24 cellular contexts compared by ENCODE assay signal in the genomic region with DNA sequence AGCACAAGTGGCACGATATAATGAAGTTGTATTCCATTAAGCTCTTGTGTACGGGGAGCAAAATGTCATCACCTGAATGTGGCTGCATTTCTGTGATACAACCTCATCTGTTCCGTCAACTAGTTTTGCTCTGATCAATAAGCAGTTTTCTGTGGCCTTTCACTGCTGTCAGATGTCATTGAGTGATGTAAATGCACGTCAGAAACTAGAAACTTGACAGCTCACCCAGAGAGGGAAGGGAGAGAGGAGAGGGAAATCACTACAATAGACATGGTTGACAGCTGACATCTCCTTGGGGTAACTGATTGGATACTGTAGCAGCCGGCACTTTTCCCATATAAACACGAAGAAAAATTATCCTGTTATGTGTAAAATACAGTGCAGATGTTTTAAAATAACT.
"Had no signal": no experiment of that assay in that cellular context is flagged by ENCODE, and none has a peak within 500 bp of the region (broad histone marks: within the 10 kb centered on the region; RNA-seq: fewer than 3 reads in every experiment).

No MANE protein-coding gene starts in this region.

- DNase-seq: activated CD4-positive, alpha-beta T cell treated with anti-CD3 and anti-CD28 coated beads, Interleukin-2, amount 50 U/mL, for 4 hours; activated CD8-positive, alpha-beta memory T cell treated with anti-CD3 and anti-CD28 coated beads for 24 hours; activated CD8-positive, alpha-beta memory T cell treated with anti-CD3 and anti-CD28 coated beads, Interleukin-2, amount 50 U/mL, for 4 hours; activated T-cell treated with anti-CD3 and anti-CD28 coated beads, Interleukin-2, amount 50 U/mL, for 24 hours; endodermal cell; heart left ventricle; midbrain; small intestine; stimulated activated CD4-positive, alpha-beta T cell treated with anti-CD3 and anti-CD28 coated beads, Interleukin-15, amount 100 ng/mL, for 24 hours; stimulated activated CD8-positive, alpha-beta memory T cell treated with anti-CD3 and anti-CD28 coated beads, Interleukin-4, amount 100 ng/mL, for 48 hours; stimulated activated naive B cell treated with anti-CD40 and anti-IgM and Interleukin-4, amounts not matched to agents 10 μg/mL and 1 μg/mL and 100 μg/mL, for 72 hours; T1000; testis had no signal

- H3K27me3 Mint-ChIP-seq: activated T-cell treated with anti-CD3 and anti-CD28 coated beads, Interleukin-2, amount 50 U/mL, for 24 hours; activated T-helper 17 cell treated with anti-CD3 and anti-CD28 coated beads, Interleukin-2, amount 50 U/mL, for 72 hours; stimulated activated naive B cell treated with anti-CD40 and anti-IgM and Interleukin-4, amounts not matched to agents 10 μg/mL and 1 μg/mL and 100 μg/mL, for 72 hours had no signal

- H3K36me3 Mint-ChIP-seq: activated naive CD4-positive, alpha-beta T cell treated with anti-CD3 and anti-CD28 coated beads, Interleukin-2, amount 50 U/mL, for 72 hours; natural killer cell treated with Interleukin-12 subunit alpha and Interleukin-12 subunit beta and Interleukin-15 and Interleukin-18, amount 100 ng/mL, for 72 hours had no signal

- H3K36me3 ChIP-seq: ascending aorta, gastroesophageal sphincter, heart left ventricle, neutrophil had no signal

- H3K4me3 ChIP-seq: gastroesophageal sphincter, heart left ventricle, lung, testis had no signal

- H3K9me3 ChIP-seq: ascending aorta, gastroesophageal sphincter, heart left ventricle, neutrophil, testis had no signal

- H3K9ac ChIP-seq: parathyroid adenoma had no signal

- H3K4me3 Mint-ChIP-seq: activated T-cell treated with anti-CD3 and anti-CD28 coated beads, Interleukin-2, amount 50 U/mL, for 24 hours; activated T-helper 17 cell treated with anti-CD3 and anti-CD28 coated beads, Interleukin-2, amount 50 U/mL, for 72 hours; endodermal cell; natural killer cell treated with Interleukin-12 subunit alpha and Interleukin-12 subunit beta and Interleukin-15 and Interleukin-18, amount 100 ng/mL, for 72 hours; stimulated activated naive B cell treated with anti-CD40 and anti-IgM and Interleukin-4, amounts not matched to agents 10 μg/mL and 1 μg/mL and 100 μg/mL, for 72 hours; T-helper 1 cell treated with Interleukin-12 subunit alpha and Interleukin-12 subunit beta and Interleukin-4 antibody, amounts not matched to agents 30 μg/mL and 1 μg/mL, for 36 hours; WTC11 had no signal

- H3K27me3 ChIP-seq: ascending aorta, gastroesophageal sphincter, heart left ventricle, neutrophil, testis had no signal

- ATAC-seq: activated naive CD4-positive, alpha-beta T cell treated with anti-CD3 and anti-CD28 coated beads, Interleukin-2, amount 50 U/mL, for 72 hours; activated T-helper 17 cell treated with anti-CD3 and anti-CD28 coated beads, Interleukin-2, amount 50 U/mL, for 72 hours; gastroesophageal sphincter; natural killer cell treated with Interleukin-12 subunit alpha and Interleukin-12 subunit beta and Interleukin-15 and Interleukin-18, amount 100 ng/mL, for 72 hours; sciatic nerve; stimulated activated naive B cell treated with anti-CD40 and anti-IgM and Interleukin-4, amounts not matched to agents 10 μg/mL and 1 μg/mL and 100 μg/mL, for 72 hours had no signal

- H2AFZ ChIP-seq: parathyroid adenoma had no signal

- H3K27ac ChIP-seq: gastroesophageal sphincter, heart left ventricle, neutrophil, parathyroid adenoma, testis had no signal

- H3K27ac Mint-ChIP-seq: activated naive CD4-positive, alpha-beta T cell treated with anti-CD3 and anti-CD28 coated beads, Interleukin-2, amount 50 U/mL, for 72 hours; activated T-cell treated with anti-CD3 and anti-CD28 coated beads, Interleukin-2, amount 50 U/mL, for 24 hours; activated T-helper 17 cell treated with anti-CD3 and anti-CD28 coated beads, Interleukin-2, amount 50 U/mL, for 72 hours; natural killer cell treated with Interleukin-12 subunit alpha and Interleukin-12 subunit beta and Interleukin-15 and Interleukin-18, amount 100 ng/mL, for 72 hours; stimulated activated naive B cell treated with anti-CD40 and anti-IgM and Interleukin-4, amounts not matched to agents 10 μg/mL and 1 μg/mL and 100 μg/mL, for 72 hours; T-helper 1 cell treated with Interleukin-12 subunit alpha and Interleukin-12 subunit beta and Interleukin-4 antibody, amounts not matched to agents 30 μg/mL and 1 μg/mL, for 36 hours; WTC11 had no signal

- FAIRE-seq: small intestine had no signal

- H3K4me1 Mint-ChIP-seq: activated T-helper 17 cell treated with anti-CD3 and anti-CD28 coated beads, Interleukin-2, amount 50 U/mL, for 72 hours; stimulated activated naive B cell treated with anti-CD40 and anti-IgM and Interleukin-4, amounts not matched to agents 10 μg/mL and 1 μg/mL and 100 μg/mL, for 72 hours had no signal

- H3K4me1 ChIP-seq: parathyroid adenoma had no signal

- H3K9me3 Mint-ChIP-seq: activated naive CD4-positive, alpha-beta T cell treated with anti-CD3 and anti-CD28 coated beads, Interleukin-2, amount 50 U/mL, for 72 hours; activated T-cell treated with anti-CD3 and anti-CD28 coated beads, Interleukin-2, amount 50 U/mL, for 24 hours; activated T-helper 17 cell treated with anti-CD3 and anti-CD28 coated beads, Interleukin-2, amount 50 U/mL, for 72 hours; natural killer cell treated with Interleukin-12 subunit alpha and Interleukin-12 subunit beta and Interleukin-15 and Interleukin-18, amount 100 ng/mL, for 72 hours; stimulated activated naive B cell treated with anti-CD40 and anti-IgM and Interleukin-4, amounts not matched to agents 10 μg/mL and 1 μg/mL and 100 μg/mL, for 72 hours; T-helper 1 cell treated with Interleukin-12 subunit alpha and Interleukin-12 subunit beta and Interleukin-4 antibody, amounts not matched to agents 30 μg/mL and 1 μg/mL, for 36 hours had no signal
